Comparison of ENCODE assay signal across 13 cellular contexts in genomic region chr7:139870406-139870805, GRCh38. TPM values are rescaled to one million over a fixed set of nuclear protein-coding genes. Genes with fewer than 3 reads are reported as not detected.
"Had no signal": no experiment of that assay in that cellular context is flagged by ENCODE, and none has a peak within 500 bp of the region (broad histone marks: within the 10 kb centered on the region; RNA-seq: fewer than 3 reads in every experiment).

No MANE protein-coding gene starts in this region.

- H3K4me1 ChIP-seq: right lobe of liver had no signal

- H3K27me3 ChIP-seq: dorsolateral prefrontal cortex, right lobe of liver had no signal

- H3K9me3 ChIP-seq: right lobe of liver had no signal

- DNase-seq: activated CD4-positive, alpha-beta T cell treated with anti-CD3 and anti-CD28 coated beads, Interleukin-2, amount 50 U/mL, for 4 hours; activated CD4-positive, CD25-positive, alpha-beta regulatory T cell treated with anti-CD3 and anti-CD28 coated beads, Interleukin-2, amount 50 U/mL, for 72 hours; activated naive CD4-positive, alpha-beta T cell treated with anti-CD3 and anti-CD28 coated beads for 36 hours; activated naive CD8-positive, alpha-beta T cell treated with anti-CD3 and anti-CD28 coated beads, Interleukin-2, amount 50 U/mL, for 24 hours; aorta; dorsolateral prefrontal cortex; foreskin fibroblast; glutamatergic neuron; hypothalamus; right lobe of liver; SW 1271 had no signal

- H3K27ac ChIP-seq: dorsolateral prefrontal cortex, right lobe of liver had no signal

- H3K36me3 ChIP-seq: right lobe of liver had no signal

- H3K4me3 ChIP-seq: dorsolateral prefrontal cortex, right lobe of liver, smooth muscle cell had no signal

- ATAC-seq: activated naive CD8-positive, alpha-beta T cell treated with anti-CD3 and anti-CD28 coated beads, Interleukin-2, amount 50 U/mL, for 24 hours; activated T-helper 17 cell treated with anti-CD3 and anti-CD28 coated beads, Interleukin-2, amount 50 U/mL, for 72 hours had no signal

RNA-seq across cellular contexts. Expression of gene TBXAS1, which starts 41.3 kb away (rescaled TPM):
- total RNA-seq: smooth muscle cell had no signal
